6 cellular contexts compared by ENCODE assay signal in the genomic region with DNA sequence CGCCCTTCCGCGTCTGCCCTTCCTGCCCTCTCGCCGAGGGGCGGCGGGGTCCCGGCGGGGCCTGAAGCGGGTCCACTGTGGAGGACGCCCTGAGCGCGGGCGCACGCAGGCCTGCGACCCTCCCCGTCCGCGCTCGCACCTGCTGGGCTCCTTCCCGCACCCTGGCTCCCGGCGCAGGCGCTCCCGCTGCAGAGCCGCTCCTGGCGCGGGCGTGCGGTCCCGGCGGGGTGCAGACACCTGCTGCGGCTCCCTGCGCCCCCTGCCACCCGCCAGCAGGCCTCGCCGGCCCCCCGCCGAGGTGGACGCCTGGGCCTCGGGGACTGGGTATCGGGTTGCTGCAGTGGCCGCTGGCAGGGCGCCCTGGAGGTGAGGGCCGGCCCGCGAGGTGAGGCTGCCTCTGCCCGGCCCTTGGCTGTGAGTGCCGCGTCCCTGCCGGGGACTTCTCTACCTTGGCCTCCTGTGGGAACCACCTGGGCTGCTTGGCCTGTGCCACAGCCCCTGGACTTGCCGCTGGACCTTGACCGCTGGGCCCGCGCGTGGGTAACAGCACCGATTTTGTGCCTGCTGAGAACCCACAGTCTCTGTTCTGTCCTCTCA. TPM values are rescaled to one million over a fixed set of nuclear protein-coding genes. Genes with fewer than 3 reads are reported as not detected.
DNase-seq lines count a peak whose midpoint lies in the region; ATAC-seq lines count a peak whose summit lies in the region.

No MANE protein-coding gene starts in this region.

- DNase-seq in Ammon's horn (ENCODE audit: low spot score) (peak; percentile 26), T1000 (lab: John Stamatoyannopoulos, UW) (peak; percentile 23), immature natural killer cell (no peak), iPS-NIHi7 (ENCODE audit: extremely low spot score) (no peak)
- no peak for DNase-seq in NK-92 treated with Interleukin-12 subunit alpha and Interleukin-12 subunit beta, amount 100 ng/mL, for 24 hours (lab: John Stamatoyannopoulos, UW)

- H3K4me3 Mint-ChIP-seq in immature natural killer cell: peak overlapping the region; percentile 75 to 86 (median 83)

- ATAC-seq in GM21786 (IDR thresholded peaks at IDR 0.05; ENCODE audit: unreplicated experiment): peak; percentile 11

- H3K27ac Mint-ChIP-seq in immature natural killer cell: peak overlapping the region in 3 of 6 donors; percentile 56 to 75 (median 62)

- H3K27me3 Mint-ChIP-seq in immature natural killer cell (ENCODE audit: low read depth in 3 of 3): peaks cover 0 to 2% (median 2%) of the 10 kb centered on the region in 3 donors

- H3K9me3 Mint-ChIP-seq in immature natural killer cell: no peaks in the 10 kb centered on the region

- peaks cover 21 to 24% of the 10 kb centered on the region in 2 donors for H3K4me1 Mint-ChIP-seq in immature natural killer cell

- no peaks in the 10 kb centered on the region for H3K36me3 Mint-ChIP-seq in immature natural killer cell

RNA-seq across cellular contexts. Expression of gene ARRDC1, which starts 0.6 kb away (rescaled TPM):
- polyA plus RNA-seq in immature natural killer cell: 10 to 100 TPM; 39.1 to 60.7 (median 57.3) TPM

RNA-seq across cellular contexts. Expression of gene EHMT1, which starts 12.7 kb away (rescaled TPM):
- 10 to 100 TPM; 14.1 to 62.7 (median 14.8) TPM for polyA plus RNA-seq in immature natural killer cell

RNA-seq across cellular contexts. Expression of gene ZMYND19, which starts 15.8 kb away (rescaled TPM):
- 1 to 10 TPM; 1.5 to 7.0 (median 3.3) TPM for polyA plus RNA-seq in immature natural killer cell

RNA-seq across cellular contexts. Expression of gene DPH7, which starts 27.4 kb away (rescaled TPM):
- polyA plus RNA-seq in immature natural killer cell: 10 to 100 TPM; 21.4 to 32.4 (median 30.1) TPM

RNA-seq across cellular contexts. Expression of gene MRPL41, which starts 54.4 kb away (rescaled TPM):
- polyA plus RNA-seq in immature natural killer cell: 10 to 100 TPM; 27.2 to 87.7 (median 48.8) TPM

Comparison
In these comparisons a context has a peak if more than half of its experiments do, and no peak if none do; other contexts are left out.
1. DNase-seq: peak in Ammon's horn (single experiment) and T1000 (single experiment); none in immature natural killer cell (0 of 3), iPS-NIHi7 (single experiment) and NK-92 treated with Interleukin-12 subunit alpha and Interleukin-12 subunit beta, amount 100 ng/mL, for 24 hours (single experiment).